Comparison of ENCODE assay signal across 21 cellular contexts in genomic region chr10:115727114-115727513, GRCh38.
DNase-seq lines count a peak whose midpoint lies in the region; ATAC-seq, FAIRE-seq and TF ChIP-seq lines count a peak whose summit lies in the region.
"Had no signal": no experiment of that assay in that cellular context is flagged by ENCODE, and none has a peak within 500 bp of the region (broad histone marks: within the 10 kb centered on the region; RNA-seq: fewer than 3 reads in every experiment).

No MANE protein-coding gene starts in this region.

- H3K9me3 ChIP-seq in uterus, result no peaks in the 10 kb centered on the region
- H3K9me3 ChIP-seq: BLaER1, SJSA1 had no signal

- H3K4me1 Mint-ChIP-seq in activated CD8-positive, alpha-beta T cell treated with anti-CD3 and anti-CD28 coated beads for 36 hours (ENCODE audit: low read depth), result no peaks in the 10 kb centered on the region
- H3K4me1 Mint-ChIP-seq: T-helper 17 cell had no signal

- peaks cover 2% of the 10 kb centered on the region for H3K9me3 Mint-ChIP-seq in activated CD8-positive, alpha-beta T cell treated with anti-CD3 and anti-CD28 coated beads for 36 hours

- H3K27me3 ChIP-seq in uterus, result no peaks in the 10 kb centered on the region
- H3K27me3 ChIP-seq: BLaER1, SJSA1 had no signal

- H3K36me3 Mint-ChIP-seq in activated CD8-positive, alpha-beta T cell treated with anti-CD3 and anti-CD28 coated beads for 36 hours (ENCODE audit: low read depth), result no peaks in the 10 kb centered on the region

- no peak for TF ChIP-seq CTCF in uterus (IDR thresholded peaks at IDR 0.05)
- no peak for TF ChIP-seq CTCF in activated CD8-positive, alpha-beta T cell treated with anti-CD3 and anti-CD28 coated beads for 36 hours (IDR thresholded peaks at IDR 0.05)

- CTCF ChIA-PET in activated CD8-positive, alpha-beta T cell treated with anti-CD3 and anti-CD28 coated beads for 36 hours (lab: Charles Lee), result interaction anchor here (0.7 to 0.8 kb wide), 2 partner anchors 12 to 77 kb away, joined by 3 read pairs; no protein-coding TSS in a partner anchor

- POLR2A ChIA-PET in activated CD8-positive, alpha-beta T cell treated with anti-CD3 and anti-CD28 coated beads for 36 hours (lab: Charles Lee), result no interaction called here

- no peaks in the 10 kb centered on the region for H3K27me3 Mint-ChIP-seq in activated CD8-positive, alpha-beta T cell treated with anti-CD3 and anti-CD28 coated beads for 36 hours
- H3K27me3 Mint-ChIP-seq: CD4-positive, alpha-beta T cell; T-helper 17 cell had no signal

- H3K4me3 ChIP-seq in uterus, result no peak overlapping the region
- H3K4me3 ChIP-seq: BLaER1, GM12878, SJSA1 had no signal

- no peak overlapping the region for H3K27ac Mint-ChIP-seq in activated CD8-positive, alpha-beta T cell treated with anti-CD3 and anti-CD28 coated beads for 36 hours
- H3K27ac Mint-ChIP-seq: CD4-positive, alpha-beta T cell; T-helper 17 cell had no signal

- intact Hi-C loops in uterus (cut with DNase I; ENCODE audit: low total_unique reads), result no loop called here
- intact Hi-C loops in activated CD8-positive, alpha-beta T cell treated with anti-CD3 and anti-CD28 coated beads for 36 hours (cut with micrococcal nuclease), result no loop called here

- TF ChIP-seq POLR2A in uterus (IDR thresholded peaks at IDR 0.05), result no peak

- H3K36me3 ChIP-seq in uterus, result no peaks in the 10 kb centered on the region
- H3K36me3 ChIP-seq: BLaER1, SJSA1 had no signal

- no peak for ATAC-seq in activated CD8-positive, alpha-beta T cell treated with anti-CD3 and anti-CD28 coated beads for 36 hours
- ATAC-seq in HG03565 (IDR thresholded peaks at IDR 0.05; ENCODE audit: unreplicated experiment), result no peak
- ATAC-seq: GM12878, Panc1, T-helper 17 cell had no signal

- FAIRE-seq in islet of Langerhans (lab: Jason Lieb, UNC), result peak; percentile 72
- FAIRE-seq: GM12878, H54 had no signal

- no peak overlapping the region for H3K27ac ChIP-seq in uterus
- H3K27ac ChIP-seq: BLaER1, KMS-11, SJSA1 had no signal

- no peaks in the 10 kb centered on the region for H3K4me1 ChIP-seq in uterus
- H3K4me1 ChIP-seq: BLaER1, SJSA1 had no signal

- peak; percentile 29 for DNase-seq in NCI-H1092 (lab: John Stamatoyannopoulos, UW)
- peak; percentile 66 for DNase-seq in NCI-H2171 treated with DMSO at 0.1 percent for 48 hours (lab: John Stamatoyannopoulos, UW)
- DNase-seq in SHP77 treated with DMSO at 0.1 percent for 48 hours (lab: John Stamatoyannopoulos, UW), result peak; percentile 78
- no peak for DNase-seq in uterus
- no peak for DNase-seq in activated CD8-positive, alpha-beta T cell treated with anti-CD3 and anti-CD28 coated beads for 36 hours
- DNase-seq: CD4-positive, alpha-beta T cell; COR-L47; DND-41; IMR-90; NCI-H1105 treated with DMSO at 0.1 percent for 48 hours; NK-92 treated with Interleukin-12 subunit alpha and Interleukin-12 subunit beta, amount 100 ng/mL, for 24 hours; SW 1271; T-helper 17 cell had no signal

- no peak overlapping the region for H3K4me3 Mint-ChIP-seq in activated CD8-positive, alpha-beta T cell treated with anti-CD3 and anti-CD28 coated beads for 36 hours
- H3K4me3 Mint-ChIP-seq: CD4-positive, alpha-beta T cell; T-helper 17 cell had no signal

Comparison
In these comparisons a context has a peak if more than half of its experiments do, and no peak if none do; other contexts are left out.
1. DNase-seq: peak in NCI-H1092 (single experiment), NCI-H2171 treated with DMSO at 0.1 percent for 48 hours (single experiment) and SHP77 treated with DMSO at 0.1 percent for 48 hours (single experiment); none in uterus (0 of 2) and activated CD8-positive, alpha-beta T cell treated with anti-CD3 and anti-CD28 coated beads for 36 hours (single experiment).